8 cellular contexts compared by ENCODE assay signal in the genomic region with DNA sequence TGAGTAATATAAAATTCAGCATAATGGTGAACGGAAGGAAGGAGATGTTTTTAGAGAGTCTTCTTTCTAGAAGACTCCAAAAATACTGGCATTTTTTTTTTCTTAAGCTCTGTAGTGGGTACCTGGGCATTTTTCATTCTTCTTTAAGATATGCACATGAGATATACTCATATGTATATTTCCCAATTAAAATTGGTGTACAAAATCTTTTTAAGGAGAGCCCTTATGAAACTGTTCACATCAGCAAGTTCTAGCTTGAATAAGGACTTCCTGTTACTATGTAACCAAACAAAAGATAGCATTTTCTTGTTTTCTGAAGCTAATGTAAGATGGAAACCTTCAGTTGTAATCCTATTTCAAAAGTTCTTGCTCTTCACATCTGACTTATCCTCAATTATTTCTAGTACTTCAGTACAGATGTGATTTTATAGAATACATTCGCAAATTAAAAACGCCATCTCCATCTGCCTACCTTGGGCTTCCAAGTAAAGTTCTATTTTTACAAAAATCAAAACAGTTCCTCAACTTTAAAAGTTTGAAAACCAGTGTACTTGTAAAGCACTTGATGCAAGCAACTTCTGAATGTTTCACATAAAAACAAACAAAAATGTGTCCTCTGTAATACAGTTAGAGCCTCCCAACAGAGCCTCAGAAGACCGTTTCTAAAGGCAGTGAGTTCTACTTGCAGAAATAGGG. TPM values are rescaled to one million over a fixed set of nuclear protein-coding genes. Genes with fewer than 3 reads are reported as not detected.
DNase-seq lines count a peak whose midpoint lies in the region; ATAC-seq and TF ChIP-seq lines count a peak whose summit lies in the region.

No MANE protein-coding gene starts in this region.

- CTCF ChIA-PET in WTC11 (lab: Charles Lee): no interaction called here

- peak overlapping the region; percentile 96 for H3K27ac Mint-ChIP-seq in WTC11

- no peaks in the 10 kb centered on the region for H3K9me3 Mint-ChIP-seq in WTC11

- no peak for TF ChIP-seq POLR2A in prostate gland (IDR thresholded peaks at IDR 0.05)

- H3K27me3 ChIP-seq in HUES48 (ENCODE audit: control insufficient read depth, insufficient read depth, low read length): no peaks in the 10 kb centered on the region
- H3K27me3 ChIP-seq in prostate gland (replicated peaks; ENCODE audit: insufficient read depth): no peaks in the 10 kb centered on the region

- H3K9me3 ChIP-seq in HUES48 (ENCODE audit: control insufficient read depth, insufficient read depth, low read length) (no peaks in the 10 kb centered on the region), prostate gland (no peaks in the 10 kb centered on the region)

- peak overlapping the region; percentile 77 for H3K9ac ChIP-seq in HUES48 (ENCODE audit: low read depth, low read length)

- H3K4me3 ChIP-seq in HUES48 (ENCODE audit: low read depth, low read length) (peak overlapping the region; percentile 93), prostate gland (peak overlapping the region; percentile 63 to 71)

- peaks cover 35% of the 10 kb centered on the region for H3K4me1 Mint-ChIP-seq in WTC11

- H3K36me3 ChIP-seq in HUES48 (ENCODE audit: control insufficient read depth, insufficient read depth, low read length) (no peaks in the 10 kb centered on the region), prostate gland (no peaks in the 10 kb centered on the region)

- peak overlapping the region; percentile 96 for H3K27ac ChIP-seq in HUES48 (ENCODE audit: low read depth, low read length)
- peak overlapping the region; percentile 86 to 92 for H3K27ac ChIP-seq in prostate gland

- H3K27me3 Mint-ChIP-seq in WTC11 (ENCODE audit: low read depth): no peaks in the 10 kb centered on the region

- H3K36me3 Mint-ChIP-seq in WTC11: peaks cover 5% of the 10 kb centered on the region; the same call in 1 of the 2 replicates

- ATAC-seq in GM19452 (IDR thresholded peaks at IDR 0.05; ENCODE audit: unreplicated experiment): peak; percentile 26
- ATAC-seq in WTC11: no peak
- ATAC-seq in GM19324 (IDR thresholded peaks at IDR 0.05; ENCODE audit: low FRiP score, unreplicated experiment): no peak

- TF ChIP-seq CTCF in WTC11 (IDR thresholded peaks at IDR 0.05) (no peak), prostate gland (IDR thresholded peaks at IDR 0.05) (no peak)

- POLR2A ChIA-PET in WTC11 (lab: Charles Lee): no interaction called here

- H3K4me3 Mint-ChIP-seq in WTC11: peak overlapping the region; percentile 87

- peaks cover 25% of the 10 kb centered on the region for H3K4me1 ChIP-seq in HUES48 (ENCODE audit: control insufficient read depth, insufficient read depth, low read length)
- peaks cover 3% of the 10 kb centered on the region for H3K4me1 ChIP-seq in prostate gland (replicated peaks)

- intact Hi-C loops in prostate gland (cut with DNase I): no loop called here

- DNase-seq in DMS153 (lab: John Stamatoyannopoulos, UW) (peak; percentile 4), WTC11 (ENCODE audit: low spot score) (no peak), germinal center (ENCODE audit: low spot score) (peak; percentile 2), prostate gland (ENCODE audit: low spot score) (no peak), NCI-H2196 treated with DMSO at 0.1 percent for 48 hours (lab: John Stamatoyannopoulos, UW; ENCODE audit: unreplicated experiment) (no peak)

- WGBS in prostate gland: 3% methylated on average over 4 of the region's 4 CpGs

TF ChIP-seq in WTC11, 78 proteins besides CTCF, POLR2A, EP300 and RAD21 (continues in another document):
- TF ChIP-seq ATF2 (CRISPR knock-in tag; IDR thresholded peaks at IDR 0.05; ENCODE audit: borderline replicate concordance, low read depth) (no peak), SMAD4 (CRISPR knock-in tag; IDR thresholded peaks at IDR 0.05) (no peak), KAT7 (CRISPR knock-in tag; IDR thresholded peaks at IDR 0.05; ENCODE audit: borderline replicate concordance) (no peak), MXD4 (CRISPR knock-in tag; IDR thresholded peaks at IDR 0.05; ENCODE audit: borderline replicate concordance) (no peak), IRF1 (CRISPR knock-in tag; IDR thresholded peaks at IDR 0.05) (no peak), ESRRA (CRISPR knock-in tag; IDR thresholded peaks at IDR 0.05; ENCODE audit: borderline replicate concordance) (no peak), SP1 (CRISPR knock-in tag; conservative IDR thresholded peaks at IDR 0.05) (no peak), NR1H2 (CRISPR knock-in tag; IDR thresholded peaks at IDR 0.05) (no peak), ZBTB43 (CRISPR knock-in tag; IDR thresholded peaks at IDR 0.05) (no peak), NFE2L1 (CRISPR knock-in tag; IDR thresholded peaks at IDR 0.05) (no peak), CBFB (CRISPR knock-in tag; IDR thresholded peaks at IDR 0.05; ENCODE audit: low read depth) (no peak), ZBTB21 (CRISPR knock-in tag; IDR thresholded peaks at IDR 0.05; ENCODE audit: borderline replicate concordance) (no peak), NR3C1 (CRISPR knock-in tag; conservative IDR thresholded peaks at IDR 0.05; ENCODE audit: low read depth) (no peak)
- TF ChIP-seq, protein P1, sequence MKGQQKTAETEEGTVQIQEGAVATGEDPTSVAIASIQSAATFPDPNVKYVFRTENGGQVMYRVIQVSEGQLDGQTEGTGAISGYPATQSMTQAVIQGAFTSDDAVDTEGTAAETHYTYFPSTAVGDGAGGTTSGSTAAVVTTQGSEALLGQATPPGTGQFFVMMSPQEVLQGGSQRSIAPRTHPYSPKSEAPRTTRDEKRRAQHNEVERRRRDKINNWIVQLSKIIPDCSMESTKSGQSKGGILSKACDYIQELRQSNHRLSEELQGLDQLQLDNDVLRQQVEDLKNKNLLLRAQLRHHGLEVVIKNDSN (CRISPR knock-in tag; IDR thresholded peaks at IDR 0.05): no peak
- TF ChIP-seq, protein P2, sequence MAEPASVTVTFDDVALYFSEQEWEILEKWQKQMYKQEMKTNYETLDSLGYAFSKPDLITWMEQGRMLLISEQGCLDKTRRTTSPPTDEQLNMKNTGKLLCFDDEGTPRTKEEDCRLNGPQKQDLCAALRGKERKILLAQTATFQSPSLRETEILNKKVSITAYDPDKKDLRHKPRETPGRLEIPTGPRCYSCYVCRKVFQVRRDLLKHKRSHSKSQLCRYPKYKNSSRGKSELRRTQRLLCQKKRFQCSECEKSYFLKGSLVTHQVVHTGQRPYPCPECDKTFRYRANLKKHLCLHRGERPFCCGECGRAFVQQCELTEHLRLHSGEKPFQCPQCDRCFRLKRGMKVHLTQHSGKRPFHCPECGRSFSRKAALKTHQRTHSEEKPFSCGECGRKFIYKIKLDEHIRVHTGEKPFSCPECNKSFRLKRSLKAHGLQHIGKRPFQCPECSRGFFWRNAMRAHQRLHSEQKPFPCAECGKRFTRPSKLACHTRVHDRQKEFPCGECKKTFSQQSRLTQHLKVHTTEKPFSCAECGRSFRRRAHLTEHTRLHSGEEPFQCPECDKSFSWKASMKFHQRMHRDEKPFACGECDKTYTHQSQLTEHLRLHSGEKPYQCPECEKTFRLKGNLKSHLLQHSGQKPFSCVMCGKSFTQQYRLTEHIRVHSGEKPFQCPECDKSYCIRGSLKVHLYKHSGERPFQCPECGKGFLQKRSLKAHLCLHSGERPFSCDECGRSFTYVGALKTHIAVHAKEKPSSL (CRISPR knock-in tag; conservative IDR thresholded peaks at IDR 0.05): no peak

RNA-seq across cellular contexts. Expression of gene MANEA, which starts 0.6 kb away (rescaled TPM):
- total RNA-seq in WTC11 (2021) (6.1 to 9.0 TPM (median 7.0 TPM) in 3 replicates), prostate gland (10 to 100 TPM; 10.2 to 11.5 TPM)

Comparison
In these comparisons a context has a peak if more than half of its experiments do, and no peak if none do; other contexts are left out.
1. DNase-seq: peak in DMS153 (single experiment) and germinal center (single experiment); none in WTC11 (single experiment), prostate gland (single experiment) and NCI-H2196 treated with DMSO at 0.1 percent for 48 hours (single experiment).